9 cellular contexts compared by ENCODE assay signal in the genomic region with DNA sequence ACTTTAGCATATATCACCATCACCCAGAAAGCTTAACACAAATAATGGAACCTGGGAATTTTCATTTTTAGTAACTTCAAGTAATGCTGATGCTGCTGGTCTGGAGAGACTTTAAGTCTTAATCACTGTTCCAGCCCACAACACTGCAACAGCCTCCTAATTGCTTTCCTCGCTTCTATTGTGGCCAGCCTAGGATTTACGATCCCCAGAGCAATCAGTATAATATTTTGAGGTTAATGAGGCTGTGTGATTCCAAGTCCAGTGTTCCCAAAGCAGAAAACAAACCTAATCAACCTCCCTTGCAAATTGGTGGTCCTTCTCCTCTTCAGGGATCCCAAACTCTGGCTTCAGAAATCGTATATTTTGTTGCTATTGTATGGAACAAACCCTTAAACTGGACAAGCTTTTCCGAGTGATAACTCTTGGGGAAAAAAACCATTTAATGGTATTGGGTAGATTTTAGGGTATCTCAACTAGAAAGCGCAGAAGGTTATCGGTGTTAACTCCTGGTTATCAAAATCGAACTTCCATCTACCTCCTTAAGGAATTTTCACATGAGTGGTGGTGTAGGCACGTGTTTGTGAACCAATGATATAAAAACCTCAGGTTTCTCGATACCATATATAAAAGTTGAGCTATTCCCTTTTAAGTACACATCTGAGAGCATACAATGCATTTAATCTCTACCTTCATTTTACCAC. TPM values are rescaled to one million over a fixed set of nuclear protein-coding genes. Genes with fewer than 3 reads are reported as not detected.
DNase-seq lines count a peak whose midpoint lies in the region; ATAC-seq and TF ChIP-seq lines count a peak whose summit lies in the region.
"Had no signal": no experiment of that assay in that cellular context is flagged by ENCODE, and none has a peak within 500 bp of the region (broad histone marks: within the 10 kb centered on the region; RNA-seq: fewer than 3 reads in every experiment).

No MANE protein-coding gene starts in this region.

- H3K27ac Mint-ChIP-seq in CD8-positive, alpha-beta T cell, result peak overlapping the region; percentile 95

- DNase-seq in CD8-positive, alpha-beta T cell, result no peak
- DNase-seq in NB4 (ENCODE audit: low read depth), result peak; percentile 30
- no peak for DNase-seq in SIG-M5 (lab: John Stamatoyannopoulos, UW)
- DNase-seq in NCI-H748 treated with DMSO at 0.1 percent for 48 hours (lab: John Stamatoyannopoulos, UW), result no peak
- no peak for DNase-seq in NCI-H69 (lab: John Stamatoyannopoulos, UW)

- WGBS in ectodermal cell, 2 experiments, result 1 to 14% methylated on average over 5 to 9 of the region's 9 CpGs

- CTCF ChIA-PET in CD8-positive, alpha-beta T cell (lab: Charles Lee), result no interaction called here

- ATAC-seq in CD8-positive, alpha-beta T cell, result no peak
- ATAC-seq in HG03565 (IDR thresholded peaks at IDR 0.05; ENCODE audit: unreplicated experiment), result no peak
- ATAC-seq: mucosa of descending colon had no signal

- no peaks in the 10 kb centered on the region for H3K36me3 ChIP-seq in CD8-positive, alpha-beta T cell (ENCODE audit: insufficient read depth, low read length)
- H3K36me3 ChIP-seq in ectodermal cell (ENCODE audit: control insufficient read depth, insufficient read depth, low read length) (no peaks in the 10 kb centered on the region), neutrophil (peaks cover 27% of the 10 kb centered on the region)

- H3K4me3 ChIP-seq in CD8-positive, alpha-beta T cell (ENCODE audit: low read depth, low read length), result peak overlapping the region; percentile 56
- H3K4me3 ChIP-seq in NB4 (ENCODE audit: low read depth, low read length) (peak overlapping the region; percentile 81), ectodermal cell (ENCODE audit: insufficient read depth, low read depth, low read length) (peak overlapping the region; percentile 53), neutrophil (ENCODE audit: low read depth in 1 of 2, low read length in 1 of 2) (peak overlapping the region; percentile 78 to 96)
- H3K4me3 ChIP-seq: mucosa of descending colon had no signal

- no peak for TF ChIP-seq CTCF in CD8-positive, alpha-beta T cell (IDR thresholded peaks at IDR 0.05)
- TF ChIP-seq CTCF in NB4 (IDR thresholded peaks at IDR 0.05; ENCODE audit: low read depth, low read length) (no peak), neutrophil (IDR thresholded peaks at IDR 0.05) (no peak)

- H3K36me3 Mint-ChIP-seq in CD8-positive, alpha-beta T cell, result peaks cover 38% of the 10 kb centered on the region

- peak overlapping the region; percentile 86 for H3K4me3 Mint-ChIP-seq in CD8-positive, alpha-beta T cell

- H3K27me3 ChIP-seq in CD8-positive, alpha-beta T cell (ENCODE audit: insufficient read depth, low read length), result no peaks in the 10 kb centered on the region
- no peaks in the 10 kb centered on the region for H3K27me3 ChIP-seq in ectodermal cell (ENCODE audit: control insufficient read depth, insufficient read depth, low read length, poor library complexity, severe bottlenecking)
- no peaks in the 10 kb centered on the region for H3K27me3 ChIP-seq in neutrophil

- TF ChIP-seq POLR2A in NB4 (IDR thresholded peaks at IDR 0.05; ENCODE audit: extremely low read depth, insufficient read length), result no peak

- H3K27ac ChIP-seq in CD8-positive, alpha-beta T cell (ENCODE audit: low read depth, low read length), result peak overlapping the region; percentile 72
- peak overlapping the region; percentile 41 for H3K27ac ChIP-seq in ectodermal cell (ENCODE audit: insufficient read depth, low read depth, low read length, poor library complexity, severe bottlenecking)
- peak overlapping the region; percentile 92 for H3K27ac ChIP-seq in neutrophil

- peaks cover 50% of the 10 kb centered on the region for H3K4me1 ChIP-seq in CD8-positive, alpha-beta T cell (ENCODE audit: insufficient read depth, low read length)
- peaks cover 8% of the 10 kb centered on the region for H3K4me1 ChIP-seq in ectodermal cell (ENCODE audit: control insufficient read depth, insufficient read depth, low read length)
- peaks cover 57% of the 10 kb centered on the region in 2 experiments for H3K4me1 ChIP-seq in neutrophil (ENCODE audit: control insufficient read depth in 1 of 2, insufficient read depth in 1 of 2, low read depth in 1 of 2, low read length in 1 of 2)

- no peaks in the 10 kb centered on the region for H3K9me3 Mint-ChIP-seq in CD8-positive, alpha-beta T cell

- no peaks in the 10 kb centered on the region for H3K9me3 ChIP-seq in CD8-positive, alpha-beta T cell (ENCODE audit: low read length)
- no peaks in the 10 kb centered on the region for H3K9me3 ChIP-seq in ectodermal cell (ENCODE audit: control insufficient read depth, low read length)
- no peaks in the 10 kb centered on the region for H3K9me3 ChIP-seq in neutrophil
- H3K9me3 ChIP-seq: mucosa of descending colon had no signal

- POLR2A ChIA-PET in CD8-positive, alpha-beta T cell (lab: Charles Lee), result interaction anchor here (2.0 to 4.3 kb wide), 2 partner anchors 36 to 37 kb away, joined by 8 to 116 read pairs; a partner anchor contains a TSS

- no peaks in the 10 kb centered on the region for H3K27me3 Mint-ChIP-seq in CD8-positive, alpha-beta T cell (ENCODE audit: low read depth)

- H3K4me1 Mint-ChIP-seq in CD8-positive, alpha-beta T cell (ENCODE audit: low read depth), result peaks cover 55% of the 10 kb centered on the region

- intact Hi-C loops in CD8-positive, alpha-beta T cell (cut with DNase I, micrococcal nuclease), result no loop called here

RNA-seq across cellular contexts. Expression of a gene that starts 50.0 kb away (rescaled TPM):
- total RNA-seq in CD8-positive, alpha-beta T cell, result 1 to 10 TPM; 3.3 to 4.0 TPM
- 8.5 TPM for polyA plus RNA-seq in ectodermal cell (2013, experiment 1 of 4)
- 6.8 TPM for polyA plus RNA-seq in ectodermal cell (2013, experiment 2 of 4)
- 8.1 TPM for polyA plus RNA-seq in ectodermal cell (2013, experiment 3 of 4)
- 7.9 TPM for polyA plus RNA-seq in ectodermal cell (2013, experiment 4 of 4)

Comparison
In these comparisons a context has a peak if more than half of its experiments do, and no peak if none do; other contexts are left out.
1. H3K27ac ChIP-seq: peak in every context shown above with its lines; median percentile 92 in neutrophil; 72 in CD8-positive, alpha-beta T cell; 41 in ectodermal cell.